Comparison of ENCODE assay signal across 8 cellular contexts in the genomic region with DNA sequence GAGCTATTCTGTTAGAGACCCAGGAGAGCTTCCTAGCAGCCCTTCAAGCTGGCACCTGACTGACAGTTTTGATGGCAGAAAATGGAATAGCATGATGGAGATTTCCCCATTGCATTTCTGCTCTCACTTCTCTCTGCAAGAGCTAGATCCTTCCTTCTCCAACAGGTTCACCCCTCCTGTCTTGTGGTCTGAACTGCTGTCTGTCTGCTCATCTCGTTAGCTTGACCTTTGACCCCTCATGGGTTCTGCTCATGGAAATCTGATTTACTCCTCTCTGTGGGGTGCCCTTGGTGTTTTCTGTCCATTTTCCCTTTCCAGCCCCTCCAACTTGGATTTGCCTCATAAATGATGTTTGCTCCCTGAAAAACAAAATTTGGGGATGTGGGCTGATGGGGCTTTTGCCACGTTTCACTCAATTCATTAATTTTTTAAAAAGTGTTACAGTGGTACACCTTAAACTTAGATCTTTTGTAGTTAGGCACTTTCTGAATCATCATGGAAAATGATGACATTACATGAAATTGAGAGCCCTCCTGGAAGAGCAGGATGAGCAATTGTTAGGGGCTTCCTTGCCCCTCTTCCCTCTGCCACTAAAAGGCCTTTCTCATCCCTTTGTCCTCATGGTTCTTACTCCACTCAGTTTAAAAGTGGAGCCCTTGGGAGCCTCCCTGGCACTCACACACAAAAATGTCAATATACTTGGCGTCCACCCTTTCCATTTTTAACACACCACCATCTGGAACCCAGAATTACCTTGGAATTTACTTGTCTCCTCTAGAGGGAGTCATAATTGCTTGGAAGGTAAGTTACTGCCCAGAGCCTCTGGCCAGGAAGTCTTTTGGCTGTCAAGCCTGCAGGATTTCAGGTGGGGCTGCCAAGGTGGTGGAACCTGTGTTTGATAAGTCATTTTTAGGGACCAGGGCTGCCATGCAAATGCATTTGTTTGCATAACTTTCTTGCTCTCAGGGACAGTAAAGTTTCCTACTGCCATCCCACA. TPM values are rescaled to one million over a fixed set of nuclear protein-coding genes. Genes with fewer than 3 reads are reported as not detected.
A peak's percentile ranks its signal among the peaks of the same experiment; 100 is the strongest.
DNase-seq lines count a peak whose midpoint lies in the region; ATAC-seq and TF ChIP-seq lines count a peak whose summit lies in the region.

No MANE protein-coding gene starts in this region.

- no peak overlapping the region for H3K4me3 ChIP-seq in RWPE2 (ENCODE audit: severe bottlenecking)

- peak overlapping the region; percentile 88 for H3K27ac Mint-ChIP-seq in T-helper 1 cell treated with Interleukin-12 subunit alpha and Interleukin-12 subunit beta and Interleukin-4 antibody, amounts not matched to agents 30 μg/mL and 1 μg/mL, for 36 hours
- H3K27ac Mint-ChIP-seq in glutamatergic neuron (ENCODE audit: unreplicated experiment), result peak overlapping the region; percentile 82

- H3K9me3 ChIP-seq in RWPE2 (ENCODE audit: severe bottlenecking), result no peaks in the 10 kb centered on the region

- H3K27ac ChIP-seq in RWPE2 (ENCODE audit: poor library complexity, severe bottlenecking), result no peak overlapping the region

- peaks cover 38% of the 10 kb centered on the region for H3K36me3 Mint-ChIP-seq in T-helper 1 cell treated with Interleukin-12 subunit alpha and Interleukin-12 subunit beta and Interleukin-4 antibody, amounts not matched to agents 30 μg/mL and 1 μg/mL, for 36 hours (ENCODE audit: low read depth)
- H3K36me3 Mint-ChIP-seq in glutamatergic neuron (ENCODE audit: unreplicated experiment), result no peaks in the 10 kb centered on the region

- DNase-seq in T-helper 1 cell (no peak), HEK293T (ENCODE audit: extremely low spot score) (peak; percentile 49), RWPE2 (ENCODE audit: low spot score) (no peak), glutamatergic neuron (no peak), CD1c-positive myeloid dendritic cell (ENCODE audit: extremely low spot score) (no peak)

- CTCF ChIA-PET in HEK293T (lab: Yijun Ruan, JAX), result no interaction called here

- H3K9me3 Mint-ChIP-seq in T-helper 1 cell treated with Interleukin-12 subunit alpha and Interleukin-12 subunit beta and Interleukin-4 antibody, amounts not matched to agents 30 μg/mL and 1 μg/mL, for 36 hours, result no peaks in the 10 kb centered on the region
- peaks cover 6% of the 10 kb centered on the region for H3K9me3 Mint-ChIP-seq in glutamatergic neuron (ENCODE audit: unreplicated experiment)

- TF ChIP-seq CTCF in RWPE2 (IDR thresholded peaks at IDR 0.05; ENCODE audit: poor library complexity, severe bottlenecking) (peak; percentile 66), glutamatergic neuron (IDR thresholded peaks at IDR 0.05; ENCODE audit: partially characterized antibody, unreplicated experiment) (peak; percentile 36)

- peaks cover 15% of the 10 kb centered on the region; the same call in 1 of the 2 replicates for H3K36me3 ChIP-seq in RWPE2 (ENCODE audit: low read depth)

- H3K27me3 ChIP-seq in RWPE2 (ENCODE audit: insufficient read depth, poor library complexity, severe bottlenecking), result no peaks in the 10 kb centered on the region

- H3K4me1 ChIP-seq in RWPE2 (ENCODE audit: insufficient read depth, poor library complexity, severe bottlenecking), result peaks cover 3% of the 10 kb centered on the region

- H3K27me3 Mint-ChIP-seq in T-helper 1 cell treated with Interleukin-12 subunit alpha and Interleukin-12 subunit beta and Interleukin-4 antibody, amounts not matched to agents 30 μg/mL and 1 μg/mL, for 36 hours (ENCODE audit: low read depth), result peaks cover 3% of the 10 kb centered on the region
- peaks cover 7% of the 10 kb centered on the region for H3K27me3 Mint-ChIP-seq in glutamatergic neuron (ENCODE audit: unreplicated experiment)

- H3K4me3 Mint-ChIP-seq in T-helper 1 cell treated with Interleukin-12 subunit alpha and Interleukin-12 subunit beta and Interleukin-4 antibody, amounts not matched to agents 30 μg/mL and 1 μg/mL, for 36 hours, result no peak overlapping the region
- H3K4me3 Mint-ChIP-seq in glutamatergic neuron (ENCODE audit: unreplicated experiment), result peak overlapping the region; percentile 68

- peaks cover 66% of the 10 kb centered on the region for H3K4me1 Mint-ChIP-seq in T-helper 1 cell treated with Interleukin-12 subunit alpha and Interleukin-12 subunit beta and Interleukin-4 antibody, amounts not matched to agents 30 μg/mL and 1 μg/mL, for 36 hours (ENCODE audit: low read depth)
- peaks cover 27% of the 10 kb centered on the region for H3K4me1 Mint-ChIP-seq in glutamatergic neuron (ENCODE audit: low read depth, unreplicated experiment)

- POLR2A ChIA-PET in HEK293T (lab: Yijun Ruan, JAX), result no interaction called here

- ATAC-seq in RWPE2 (ENCODE audit: low read depth) (peak; percentile 49; the same call in 2 of the 3 replicates), HG02588 (IDR thresholded peaks at IDR 0.05; ENCODE audit: unreplicated experiment) (no peak), GM18867 (IDR thresholded peaks at IDR 0.05; ENCODE audit: unreplicated experiment) (no peak)

TF ChIP-seq in HEK293T, 16 proteins besides CTCF, POLR2A, EP300 and RAD21:
- no peak for TF ChIP-seq LEF1 (IDR thresholded peaks at IDR 0.05; ENCODE audit: borderline replicate concordance)
- TF ChIP-seq L3MBTL2 (conservative IDR thresholded peaks at IDR 0.05), result no peak
- TF ChIP-seq FOXK2 (IDR thresholded peaks at IDR 0.05), result no peak
- no peak for TF ChIP-seq CTBP1 (IDR thresholded peaks at IDR 0.05; ENCODE audit: borderline replicate concordance)
- no peak for TF ChIP-seq FOXA1 (IDR thresholded peaks at IDR 0.05)
- TF ChIP-seq ARNT (IDR thresholded peaks at IDR 0.05), result no peak
- TF ChIP-seq NFRKB (IDR thresholded peaks at IDR 0.05), result no peak
- no peak for TF ChIP-seq SUZ12 (IDR thresholded peaks at IDR 0.05)
- TF ChIP-seq, protein P1, sequence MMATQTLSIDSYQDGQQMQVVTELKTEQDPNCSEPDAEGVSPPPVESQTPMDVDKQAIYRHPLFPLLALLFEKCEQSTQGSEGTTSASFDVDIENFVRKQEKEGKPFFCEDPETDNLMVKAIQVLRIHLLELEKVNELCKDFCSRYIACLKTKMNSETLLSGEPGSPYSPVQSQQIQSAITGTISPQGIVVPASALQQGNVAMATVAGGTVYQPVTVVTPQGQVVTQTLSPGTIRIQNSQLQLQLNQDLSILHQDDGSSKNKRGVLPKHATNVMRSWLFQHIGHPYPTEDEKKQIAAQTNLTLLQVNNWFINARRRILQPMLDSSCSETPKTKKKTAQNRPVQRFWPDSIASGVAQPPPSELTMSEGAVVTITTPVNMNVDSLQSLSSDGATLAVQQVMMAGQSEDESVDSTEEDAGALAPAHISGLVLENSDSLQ (IDR thresholded peaks at IDR 0.05), result no peak
- TF ChIP-seq SP1 (IDR thresholded peaks at IDR 0.05), result no peak

RNA-seq across cellular contexts. Expression of a gene that starts 31.9 kb away (rescaled TPM):
- not detected for total RNA-seq in glutamatergic neuron (ENCODE audit: unreplicated experiment)

RNA-seq across cellular contexts. Expression of a gene that starts 33.6 kb away (rescaled TPM):
- not detected for total RNA-seq in glutamatergic neuron (ENCODE audit: unreplicated experiment)

RNA-seq across cellular contexts. Expression of a gene that starts 54.0 kb away (rescaled TPM):
- 93.8 TPM for total RNA-seq in glutamatergic neuron (ENCODE audit: unreplicated experiment)
